In genomic region chr3:38397320-38397719, GRCh38 we compare ENCODE assay signal across 11 cellular contexts. TPM values are rescaled to one million over a fixed set of nuclear protein-coding genes. Genes with fewer than 3 reads are reported as not detected.
A peak's percentile ranks its signal among the peaks of the same experiment; 100 is the strongest.
DNase-seq lines count a peak whose midpoint lies in the region; ATAC-seq and TF ChIP-seq lines count a peak whose summit lies in the region.
"Had no signal": no experiment of that assay in that cellular context is flagged by ENCODE, and none has a peak within 500 bp of the region (broad histone marks: within the 10 kb centered on the region; RNA-seq: fewer than 3 reads in every experiment).

No MANE protein-coding gene starts in this region.

- TF ChIP-seq CTCF in fibroblast of villous mesenchyme (IDR thresholded peaks at IDR 0.05; ENCODE audit: insufficient read depth, low read depth, low read length), result no peak

- H3K27me3 Mint-ChIP-seq in activated CD4-positive, alpha-beta T cell treated with anti-CD3 and anti-CD28 coated beads for 36 hours, result no peaks in the 10 kb centered on the region

- CTCF ChIA-PET in activated CD4-positive, alpha-beta T cell treated with anti-CD3 and anti-CD28 coated beads for 36 hours (lab: Charles Lee), result interaction anchor here (0.9 kb wide), 1 partner anchor 18 kb away, joined by 3 read pairs; no protein-coding TSS in a partner anchor

- no peaks in the 10 kb centered on the region for H3K4me1 Mint-ChIP-seq in activated CD4-positive, alpha-beta T cell treated with anti-CD3 and anti-CD28 coated beads for 36 hours

- intact Hi-C loops in activated CD4-positive, alpha-beta T cell treated with anti-CD3 and anti-CD28 coated beads for 36 hours (cut with DNase I, micrococcal nuclease), result no loop called here

- no peak overlapping the region for H3K27ac Mint-ChIP-seq in activated CD4-positive, alpha-beta T cell treated with anti-CD3 and anti-CD28 coated beads for 36 hours

- no peak overlapping the region for H3K4me3 Mint-ChIP-seq in activated CD4-positive, alpha-beta T cell treated with anti-CD3 and anti-CD28 coated beads for 36 hours

- no peak for ATAC-seq in activated CD4-positive, alpha-beta T cell treated with anti-CD3 and anti-CD28 coated beads for 36 hours
- peak; percentile 63; the same call in 2 of the 3 replicates for ATAC-seq in SK-N-SH treated with all-trans-retinoic acid at 6 μM for 48 hours
- no peak for ATAC-seq in HG02678 (IDR thresholded peaks at IDR 0.05; ENCODE audit: unreplicated experiment)
- ATAC-seq in GM19328 (IDR thresholded peaks at IDR 0.05; ENCODE audit: unreplicated experiment), result no peak

- H3K36me3 Mint-ChIP-seq in activated CD4-positive, alpha-beta T cell treated with anti-CD3 and anti-CD28 coated beads for 36 hours (ENCODE audit: low read depth), result peaks cover 31% of the 10 kb centered on the region

- no peak overlapping the region for H3K4me3 ChIP-seq in fibroblast of villous mesenchyme (ENCODE audit: low read depth, low read length)

- peak; percentile 27 for DNase-seq in activated CD4-positive, alpha-beta T cell treated with anti-CD3 and anti-CD28 coated beads for 36 hours
- no peak for DNase-seq in activated CD4-positive, alpha-beta T cell treated with anti-CD3 and anti-CD28 coated beads, Interleukin-2, amount 50 U/mL, for 4 hours
- DNase-seq in fibroblast of villous mesenchyme (ENCODE audit: low read depth), result peak; percentile 63
- peak; percentile 2 for DNase-seq in retina
- DNase-seq in D341Med (ENCODE audit: low spot score), result no peak
- DNase-seq: 8988T, anterior cingulate cortex, NCI-H187 had no signal

- POLR2A ChIA-PET in activated CD4-positive, alpha-beta T cell treated with anti-CD3 and anti-CD28 coated beads for 36 hours (lab: Charles Lee), result no interaction called here

- no peaks in the 10 kb centered on the region for H3K9me3 Mint-ChIP-seq in activated CD4-positive, alpha-beta T cell treated with anti-CD3 and anti-CD28 coated beads for 36 hours (ENCODE audit: low read depth)

TF ChIP-seq in SK-N-SH treated with all-trans-retinoic acid at 6 μM for 48 hours, 23 proteins besides CTCF, POLR2A, EP300 and RAD21:
- no peak for TF ChIP-seq ZNF565 (CRISPR knock-in tag; conservative IDR thresholded peaks at IDR 0.05; ENCODE audit: low read depth)
- TF ChIP-seq PPARA (CRISPR knock-in tag; IDR thresholded peaks at IDR 0.05; ENCODE audit: borderline replicate concordance), result no peak
- TF ChIP-seq ZFP30 (CRISPR knock-in tag; IDR thresholded peaks at IDR 0.05), result no peak
- no peak for TF ChIP-seq BACH2 (CRISPR knock-in tag; IDR thresholded peaks at IDR 0.05; ENCODE audit: borderline replicate concordance)
- TF ChIP-seq ZFP3 (CRISPR knock-in tag; IDR thresholded peaks at IDR 0.05), result no peak
- TF ChIP-seq CSDC2 (CRISPR knock-in tag; IDR thresholded peaks at IDR 0.05), result no peak
- TF ChIP-seq, protein P1, sequence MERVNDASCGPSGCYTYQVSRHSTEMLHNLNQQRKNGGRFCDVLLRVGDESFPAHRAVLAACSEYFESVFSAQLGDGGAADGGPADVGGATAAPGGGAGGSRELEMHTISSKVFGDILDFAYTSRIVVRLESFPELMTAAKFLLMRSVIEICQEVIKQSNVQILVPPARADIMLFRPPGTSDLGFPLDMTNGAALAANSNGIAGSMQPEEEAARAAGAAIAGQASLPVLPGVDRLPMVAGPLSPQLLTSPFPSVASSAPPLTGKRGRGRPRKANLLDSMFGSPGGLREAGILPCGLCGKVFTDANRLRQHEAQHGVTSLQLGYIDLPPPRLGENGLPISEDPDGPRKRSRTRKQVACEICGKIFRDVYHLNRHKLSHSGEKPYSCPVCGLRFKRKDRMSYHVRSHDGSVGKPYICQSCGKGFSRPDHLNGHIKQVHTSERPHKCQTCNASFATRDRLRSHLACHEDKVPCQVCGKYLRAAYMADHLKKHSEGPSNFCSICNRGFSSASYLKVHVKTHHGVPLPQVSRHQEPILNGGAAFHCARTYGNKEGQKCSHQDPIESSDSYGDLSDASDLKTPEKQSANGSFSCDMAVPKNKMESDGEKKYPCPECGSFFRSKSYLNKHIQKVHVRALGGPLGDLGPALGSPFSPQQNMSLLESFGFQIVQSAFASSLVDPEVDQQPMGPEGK (CRISPR knock-in tag; IDR thresholded peaks at IDR 0.05; ENCODE audit: borderline replicate concordance), result no peak
- TF ChIP-seq OSR1 (CRISPR knock-in tag; IDR thresholded peaks at IDR 0.05), result no peak
- TF ChIP-seq SNAI2 (CRISPR knock-in tag; IDR thresholded peaks at IDR 0.05), result no peak
- no peak for TF ChIP-seq TOX (CRISPR knock-in tag; IDR thresholded peaks at IDR 0.05; ENCODE audit: borderline replicate concordance)
- no peak for TF ChIP-seq ZC3H10 (CRISPR knock-in tag; IDR thresholded peaks at IDR 0.05)
- TF ChIP-seq GLIS3 (CRISPR knock-in tag; IDR thresholded peaks at IDR 0.05), result no peak
TF ChIP-seq in SK-N-SH treated with all-trans-retinoic acid at 6 μM for 48 hours: peak in this region for 0.

RNA-seq across cellular contexts. Expression of gene XYLB, which starts 50.7 kb away (rescaled TPM):
- 1 to 10 TPM; 5.0 to 5.3 TPM for total RNA-seq in activated CD4-positive, alpha-beta T cell treated with anti-CD3 and anti-CD28 coated beads for 36 hours
- 4.3 and 4.8 TPM in 2 replicates for total RNA-seq in fibroblast of villous mesenchyme

RNA-seq across cellular contexts. Expression of gene ACVR2B, which starts 56.4 kb away (rescaled TPM):
- total RNA-seq in activated CD4-positive, alpha-beta T cell treated with anti-CD3 and anti-CD28 coated beads for 36 hours, result 1 to 10 TPM; 5.7 to 6.9 TPM
- total RNA-seq in fibroblast of villous mesenchyme, result 1.3 and 1.9 TPM in 2 replicates

Comparison
In these comparisons a context has a peak if more than half of its experiments do, and no peak if none do; other contexts are left out.
1. DNase-seq: peak in activated CD4-positive, alpha-beta T cell treated with anti-CD3 and anti-CD28 coated beads for 36 hours (single experiment), fibroblast of villous mesenchyme (single experiment) and retina (single experiment); none in activated CD4-positive, alpha-beta T cell treated with anti-CD3 and anti-CD28 coated beads, Interleukin-2, amount 50 U/mL, for 4 hours (0 of 2) and D341Med (single experiment).